In genomic region chr10:97612386-97612785, GRCh38 we compare ENCODE assay signal across 8 cellular contexts. TPM values are rescaled to one million over a fixed set of nuclear protein-coding genes. Genes with fewer than 3 reads are reported as not detected.
DNase-seq lines count a peak whose midpoint lies in the region; ATAC-seq and TF ChIP-seq lines count a peak whose summit lies in the region.

No MANE protein-coding gene starts in this region.

- no peaks in the 10 kb centered on the region for H3K36me3 ChIP-seq in RWPE2 (ENCODE audit: low read depth)
- H3K36me3 ChIP-seq in psoas muscle (ENCODE audit: insufficient read depth in 1 of 2, low read depth in 1 of 2), result no peaks in the 10 kb centered on the region

- H3K9me3 ChIP-seq in RWPE2 (ENCODE audit: severe bottlenecking), result no peaks in the 10 kb centered on the region
- no peaks in the 10 kb centered on the region for H3K9me3 ChIP-seq in psoas muscle

- no peaks in the 10 kb centered on the region for H3K4me1 Mint-ChIP-seq in activated T-cell treated with anti-CD3 and anti-CD28 coated beads, Interleukin-2, amount 50 U/mL, for 4 hours (ENCODE audit: low read depth)

- TF ChIP-seq CTCF in RWPE2 (IDR thresholded peaks at IDR 0.05; ENCODE audit: poor library complexity, severe bottlenecking) (peak; percentile 76), fibroblast of villous mesenchyme (IDR thresholded peaks at IDR 0.05; ENCODE audit: insufficient read depth, low read depth, low read length) (peak; percentile 39), psoas muscle (IDR thresholded peaks at IDR 0.05) (peak; percentile 62), GM10266 (IDR thresholded peaks at IDR 0.05; ENCODE audit: control insufficient read depth, insufficient read depth, low read depth, missing control alignments) (no peak)

- H3K27me3 ChIP-seq in RWPE2 (ENCODE audit: insufficient read depth, poor library complexity, severe bottlenecking) (no peaks in the 10 kb centered on the region), psoas muscle (ENCODE audit: insufficient read depth in 3 of 3, low read length in 2 of 3) (no peaks in the 10 kb centered on the region)

- H3K4me1 ChIP-seq in RWPE2 (ENCODE audit: insufficient read depth, poor library complexity, severe bottlenecking) (peaks cover 13% of the 10 kb centered on the region), psoas muscle (peaks cover 41% of the 10 kb centered on the region)

- no peak for DNase-seq in Right ventricle myocardium inferior (ENCODE audit: missing footprints)
- DNase-seq in cardiac septum (ENCODE audit: low spot score), result no peak
- DNase-seq in RWPE2 (ENCODE audit: low spot score), result no peak
- peak; percentile 48 for DNase-seq in fibroblast of villous mesenchyme (ENCODE audit: low read depth)
- DNase-seq in psoas muscle, result no peak
- DNase-seq in GM10266 (ENCODE audit: extremely low spot score), result no peak
- no peak for DNase-seq in activated T-cell treated with anti-CD3 and anti-CD28 coated beads, Interleukin-2, amount 50 U/mL, for 4 hours

- intact Hi-C loops in Right ventricle myocardium inferior (cut with DNase I), result loop anchor here (1.0 to 10.0 kb wide), 3 partner anchors 40 to 208 kb away; partner anchors contain the start of genes ANKRD2 and RRP12
- intact Hi-C loops in cardiac septum (cut with DNase I), result loop anchor here (2.0 to 5.0 kb wide), 2 partner anchors 150 to 206 kb away; no protein-coding TSS in a partner anchor
- intact Hi-C loops in psoas muscle (cut with DNase I), result loop anchor here (1.0 to 10.0 kb wide), 4 partner anchors 40 to 208 kb away; partner anchors contain the start of genes ANKRD2 (in 1 of the 2) and RRP12 (in 1 of the 2)

- H3K4me3 Mint-ChIP-seq in activated T-cell treated with anti-CD3 and anti-CD28 coated beads, Interleukin-2, amount 50 U/mL, for 4 hours, result no peak overlapping the region

- H3K9me3 Mint-ChIP-seq in activated T-cell treated with anti-CD3 and anti-CD28 coated beads, Interleukin-2, amount 50 U/mL, for 4 hours, result no peaks in the 10 kb centered on the region

- H3K36me3 Mint-ChIP-seq in activated T-cell treated with anti-CD3 and anti-CD28 coated beads, Interleukin-2, amount 50 U/mL, for 4 hours (ENCODE audit: insufficient read depth), result no peaks in the 10 kb centered on the region

- H3K4me3 ChIP-seq in RWPE2 (ENCODE audit: severe bottlenecking) (no peak overlapping the region), fibroblast of villous mesenchyme (ENCODE audit: low read depth, low read length) (no peak overlapping the region), psoas muscle (no peak overlapping the region)

- H3K27me3 Mint-ChIP-seq in activated T-cell treated with anti-CD3 and anti-CD28 coated beads, Interleukin-2, amount 50 U/mL, for 4 hours (ENCODE audit: low read depth), result no peaks in the 10 kb centered on the region

- ATAC-seq in Right ventricle myocardium inferior (peak; percentile 67), RWPE2 (ENCODE audit: low read depth) (peak; percentile 94), psoas muscle (peak; percentile 61 to 88 (median 70)), HG02623 (IDR thresholded peaks at IDR 0.05; ENCODE audit: unreplicated experiment) (no peak)
- no peak for ATAC-seq in activated T-cell treated with anti-CD3 and anti-CD28 coated beads, Interleukin-2, amount 50 U/mL, for 4 hours

- 5 to 13% (median 11%) methylated on average over 2 of the region's 2 CpGs for WGBS in psoas muscle, 3 donors

- H3K27ac ChIP-seq in RWPE2 (ENCODE audit: poor library complexity, severe bottlenecking), result no peak overlapping the region
- H3K27ac ChIP-seq in psoas muscle, result peak overlapping the region; percentile 83

RNA-seq across cellular contexts. Expression of gene MORN4, which starts 20.9 kb away (rescaled TPM):
- total RNA-seq in Right ventricle myocardium inferior (8.0 TPM), cardiac septum (17.7 TPM), fibroblast of villous mesenchyme (4.2 and 5.6 TPM in 2 replicates), psoas muscle (1 to 10 TPM; 1.8 to 4.1 (median 2.6) TPM)
- 1 to 10 TPM; 3.9 to 5.6 (median 5.2) TPM for polyA plus RNA-seq in psoas muscle
- 1 to 10 TPM; 2.1 to 4.5 (median 2.2) TPM for total RNA-seq in activated T-cell treated with anti-CD3 and anti-CD28 coated beads, Interleukin-2, amount 50 U/mL, for 4 hours

RNA-seq across cellular contexts. Expression of gene C10orf62, which starts 22.9 kb away (rescaled TPM):
- total RNA-seq in Right ventricle myocardium inferior (0.97 TPM), cardiac septum (0.51 TPM), fibroblast of villous mesenchyme (not detected in 2 replicates), psoas muscle (1 to 10 TPM in 2 of 4 donors, under 1 TPM in 1, not detected in 1; 0.56 to 1.1 (median 1.0) TPM)
- polyA plus RNA-seq in psoas muscle, result under 1 TPM in 2 of 3 donors, not detected in 1; 0.12 to 0.13 TPM
- total RNA-seq in activated T-cell treated with anti-CD3 and anti-CD28 coated beads, Interleukin-2, amount 50 U/mL, for 4 hours, result not detected

RNA-seq across cellular contexts. Expression of gene PI4K2A, which starts 28.1 kb away (rescaled TPM):
- 11.0 TPM for total RNA-seq in Right ventricle myocardium inferior
- total RNA-seq in cardiac septum, result 18.0 TPM
- total RNA-seq in fibroblast of villous mesenchyme, result 22.5 and 25.0 TPM in 2 replicates
- 10 to 100 TPM; 11.5 to 14.1 (median 11.9) TPM for total RNA-seq in psoas muscle
- polyA plus RNA-seq in psoas muscle, result 10 to 100 TPM in 2 of 3 donors, 1 to 10 TPM in 1; 8.9 to 22.9 (median 15.6) TPM
- total RNA-seq in activated T-cell treated with anti-CD3 and anti-CD28 coated beads, Interleukin-2, amount 50 U/mL, for 4 hours, result 10 to 100 TPM; 12.9 to 16.9 (median 15.7) TPM

RNA-seq across cellular contexts. Expression of gene HOGA1, which starts 28.2 kb away (rescaled TPM):
- total RNA-seq in Right ventricle myocardium inferior (15.6 TPM), cardiac septum (20.4 TPM), fibroblast of villous mesenchyme (0.32 and 0.86 TPM in 2 replicates), psoas muscle (10 to 100 TPM in 1 of 4 donors, 1 to 10 TPM in 2, under 1 TPM in 1; 0.66 to 12.3 (median 4.9) TPM)
- polyA plus RNA-seq in psoas muscle, result 1 to 10 TPM in 2 of 3 donors, under 1 TPM in 1; 0.96 to 3.4 (median 1.7) TPM
- total RNA-seq in activated T-cell treated with anti-CD3 and anti-CD28 coated beads, Interleukin-2, amount 50 U/mL, for 4 hours, result not detected

RNA-seq across cellular contexts. Expression of gene ANKRD2, which starts 39.8 kb away (rescaled TPM):
- total RNA-seq in Right ventricle myocardium inferior (418 TPM), cardiac septum (138 TPM), fibroblast of villous mesenchyme (0.32 and 0.86 TPM in 2 replicates), psoas muscle (1,000 to 10,000 TPM; 1,055 to 3,522 (median 2,378) TPM)
- 1,000 to 10,000 TPM in 2 of 3 donors, 100 to 1,000 TPM in 1; 254 to 5,473 (median 1,117) TPM for polyA plus RNA-seq in psoas muscle
- total RNA-seq in activated T-cell treated with anti-CD3 and anti-CD28 coated beads, Interleukin-2, amount 50 U/mL, for 4 hours, result not detected

Comparison
In these comparisons a context has a peak if more than half of its experiments do, and no peak if none do; other contexts are left out.
1. ATAC-seq: peak in Right ventricle myocardium inferior (single experiment), RWPE2 (single experiment) and psoas muscle (4 of 4); none in HG02623 (single experiment) and activated T-cell treated with anti-CD3 and anti-CD28 coated beads, Interleukin-2, amount 50 U/mL, for 4 hours (0 of 2).